In genomic region chr16:69564845-69565610, GRCh38 we compare ENCODE assay signal across 9 cellular contexts.
DNase-seq lines count a peak whose midpoint lies in the region; ATAC-seq, FAIRE-seq and TF ChIP-seq lines count a peak whose summit lies in the region.
"Had no signal": no experiment of that assay in that cellular context is flagged by ENCODE, and none has a peak within 500 bp of the region (broad histone marks: within the 10 kb centered on the region; RNA-seq: fewer than 3 reads in every experiment).

No MANE protein-coding gene starts in this region.

- peaks cover 48% of the 10 kb centered on the region for H3K4me1 Mint-ChIP-seq in activated naive CD8-positive, alpha-beta T cell (ENCODE audit: low read depth)

- H3K9me3 ChIP-seq in HAP-1 (no peaks in the 10 kb centered on the region), iPS-15b (ENCODE audit: control insufficient read depth, insufficient read depth, low read length) (no peaks in the 10 kb centered on the region)

- FAIRE-seq in GM19239 (lab: Jason Lieb, UNC): no peak
- FAIRE-seq: islet of Langerhans had no signal

- peak overlapping the region; percentile 94 for H3K4me3 Mint-ChIP-seq in activated naive CD8-positive, alpha-beta T cell

- DNase-seq in HAP-1 (ENCODE audit: low spot score in 2 of 2) (no peak), GM19239 (ENCODE audit: insufficient read length, low spot score) (no peak), GM10248 (ENCODE audit: extremely low spot score) (no peak)

- no peaks in the 10 kb centered on the region; the same call in 1 of the 2 replicates for H3K36me3 ChIP-seq in HAP-1 (replicated peaks)
- H3K36me3 ChIP-seq in iPS-15b (ENCODE audit: control insufficient read depth, insufficient read depth, low read length): no peaks in the 10 kb centered on the region

- in situ Hi-C loops in HAP-1 (cut with MboI; ENCODE audit: low sequenced_read_pairs): no loop called here

- CTCF ChIA-PET in GM10248 (lab: Yijun Ruan, JAX): interaction anchor here (0.8 to 1.6 kb wide), 7 partner anchors 11 to 190 kb away, joined by 3 to 7 read pairs (median 3); partner anchors contain the start of gene NOB1

- H3K27me3 ChIP-seq in HAP-1 (ENCODE audit: low read depth) (no peaks in the 10 kb centered on the region), iPS-15b (ENCODE audit: control insufficient read depth, insufficient read depth, low read length) (no peaks in the 10 kb centered on the region)

- H3K4me3 ChIP-seq in HAP-1 (peak overlapping the region; percentile 67), iPS-15b (ENCODE audit: low read depth, low read length) (peak overlapping the region; percentile 70), skin epidermis (peak overlapping the region; percentile 65 to 99 (median 91))

- no peaks in the 10 kb centered on the region for H3K9me3 Mint-ChIP-seq in activated naive CD8-positive, alpha-beta T cell (ENCODE audit: low read depth)

- H3K9ac ChIP-seq in iPS-15b (ENCODE audit: low read depth, low read length): peak overlapping the region; percentile 60

- H3K4me1 ChIP-seq in HAP-1 (peaks cover 25% of the 10 kb centered on the region), iPS-15b (ENCODE audit: control insufficient read depth, insufficient read depth, low read length) (peaks cover 22% of the 10 kb centered on the region)

- no peak for ATAC-seq in HG03571 (IDR thresholded peaks at IDR 0.05; ENCODE audit: unreplicated experiment)

- H3K36me3 Mint-ChIP-seq in activated naive CD8-positive, alpha-beta T cell: peaks cover 3% of the 10 kb centered on the region

- peak overlapping the region; percentile 99 for H3K27ac Mint-ChIP-seq in activated naive CD8-positive, alpha-beta T cell

- H3K27ac ChIP-seq in 22Rv1 (peak overlapping the region; percentile 83), skin epidermis (peak overlapping the region; percentile 89 to 100 (median 99))

- POLR2A ChIA-PET in GM10248 (lab: Yijun Ruan, JAX): no interaction called here

- H3K27me3 Mint-ChIP-seq in activated naive CD8-positive, alpha-beta T cell: no peaks in the 10 kb centered on the region

- no peak for TF ChIP-seq CTCF in 22Rv1 (IDR thresholded peaks at IDR 0.05)
- TF ChIP-seq CTCF in GM10248 (IDR thresholded peaks at IDR 0.05; ENCODE audit: control extremely low read depth, extremely low read depth, low read depth, missing control alignments): no peak
